ENCODE assay signal across 27 cellular contexts in genomic region chr14:66539034-66539433, GRCh38. TPM values are rescaled to one million over a fixed set of nuclear protein-coding genes. Genes with fewer than 3 reads are reported as not detected.
DNase-seq lines count a peak whose midpoint lies in the region; ATAC-seq lines count a peak whose summit lies in the region.
"Had no signal": no experiment of that assay in that cellular context is flagged by ENCODE, and none has a peak within 500 bp of the region (broad histone marks: within the 10 kb centered on the region; RNA-seq: fewer than 3 reads in every experiment).

No MANE protein-coding gene starts in this region.

- H3K4me3 Mint-ChIP-seq in stimulated activated naive CD8-positive, alpha-beta T cell treated with anti-CD3 and anti-CD28 coated beads, Interleukin-15, amount 100 ng/mL, for 72 hours: no peak overlapping the region
- H3K4me3 Mint-ChIP-seq: activated CD4-positive, alpha-beta memory T cell treated with anti-CD3 and anti-CD28 coated beads for 36 hours had no signal

- H3K27ac ChIP-seq in cingulate gyrus (ENCODE audit: low read depth, low read length): peak overlapping the region; percentile 43
- H3K27ac ChIP-seq: PC-9, SJSA1, spleen, stomach, transverse colon, VCaP had no signal

- peak; percentile 39 for ATAC-seq in stimulated activated naive CD8-positive, alpha-beta T cell treated with anti-CD3 and anti-CD28 coated beads, Interleukin-15, amount 100 ng/mL, for 72 hours
- no peak for ATAC-seq in stimulated activated naive CD8-positive, alpha-beta T cell treated with anti-CD3 and anti-CD28 coated beads, Interleukin-15, Interleukin-2, amounts not matched to agents 100 U/mL and 50 U/mL, for 24 hours

- peaks cover 26% of the 10 kb centered on the region for H3K4me1 Mint-ChIP-seq in stimulated activated naive CD8-positive, alpha-beta T cell treated with anti-CD3 and anti-CD28 coated beads, Interleukin-15, amount 100 ng/mL, for 72 hours

- H3K27ac Mint-ChIP-seq in stimulated activated naive CD8-positive, alpha-beta T cell treated with anti-CD3 and anti-CD28 coated beads, Interleukin-15, amount 100 ng/mL, for 72 hours: no peak overlapping the region
- H3K27ac Mint-ChIP-seq: activated CD4-positive, alpha-beta memory T cell treated with anti-CD3 and anti-CD28 coated beads for 36 hours had no signal

- no peak for DNase-seq in stimulated activated naive CD8-positive, alpha-beta T cell treated with anti-CD3 and anti-CD28 coated beads, Interleukin-15, amount 100 ng/mL, for 72 hours
- DNase-seq in stimulated activated naive CD8-positive, alpha-beta T cell treated with anti-CD3 and anti-CD28 coated beads, Interleukin-15, Interleukin-2, amounts not matched to agents 100 U/mL and 50 U/mL, for 24 hours: no peak
- DNase-seq in NCI-H526 (lab: John Stamatoyannopoulos, UW) (peak; percentile 2 to 58), NCI-H446 treated with DMSO at 0.1 percent for 48 hours (lab: John Stamatoyannopoulos, UW) (no peak), globus pallidus (ENCODE audit: low spot score) (no peak), occipital lobe (lab: John Stamatoyannopoulos, UW) (no peak)
- DNase-seq: activated CD4-positive, alpha-beta memory T cell treated with anti-CD3 and anti-CD28 coated beads for 36 hours; activated gamma-delta T cell; activated T-cell treated with anti-CD3 and anti-CD28 coated beads for 4 hours; cortex of kidney; DMS153; GOT3; Kasumi-1; NCI-H1105; NCI-H2029 treated with DMSO at 0.1 percent for 48 hours; NCI-H226; PC-9; retina; spleen; stimulated activated CD4-positive, alpha-beta T cell treated with anti-CD3 and anti-CD28 coated beads, Interleukin-4, amount 100 ng/mL, for 24 hours; stomach; transverse colon had no signal

- no peaks in the 10 kb centered on the region for H3K9me3 Mint-ChIP-seq in stimulated activated naive CD8-positive, alpha-beta T cell treated with anti-CD3 and anti-CD28 coated beads, Interleukin-15, amount 100 ng/mL, for 72 hours
- H3K9me3 Mint-ChIP-seq: activated CD4-positive, alpha-beta memory T cell treated with anti-CD3 and anti-CD28 coated beads for 36 hours had no signal

- no peaks in the 10 kb centered on the region for H3K27me3 Mint-ChIP-seq in stimulated activated naive CD8-positive, alpha-beta T cell treated with anti-CD3 and anti-CD28 coated beads, Interleukin-15, amount 100 ng/mL, for 72 hours
- H3K27me3 Mint-ChIP-seq: activated CD4-positive, alpha-beta memory T cell treated with anti-CD3 and anti-CD28 coated beads for 36 hours had no signal

RNA-seq across cellular contexts. Expression of gene GPHN, which starts 31.1 kb away (rescaled TPM):
- total RNA-seq in occipital lobe: 110 TPM

RNA-seq across cellular contexts. Expression of gene CCDC196, which starts 52.9 kb away (rescaled TPM):
- total RNA-seq in occipital lobe: not detected
- total RNA-seq: activated CD4-positive, alpha-beta memory T cell treated with anti-CD3 and anti-CD28 coated beads for 36 hours; myocyte; omental fat pad; PC-9; SJSA1; spleen; stomach; transverse colon had no signal

Comparison
In these comparisons a context has a peak if more than half of its experiments do, and no peak if none do; other contexts are left out.
1. DNase-seq: peak in NCI-H526 (2 of 2); none in stimulated activated naive CD8-positive, alpha-beta T cell treated with anti-CD3 and anti-CD28 coated beads, Interleukin-15, amount 100 ng/mL, for 72 hours (0 of 2), stimulated activated naive CD8-positive, alpha-beta T cell treated with anti-CD3 and anti-CD28 coated beads, Interleukin-15, Interleukin-2, amounts not matched to agents 100 U/mL and 50 U/mL, for 24 hours (single experiment), NCI-H446 treated with DMSO at 0.1 percent for 48 hours (single experiment), globus pallidus (single experiment) and occipital lobe (single experiment).